In the genomic region with DNA sequence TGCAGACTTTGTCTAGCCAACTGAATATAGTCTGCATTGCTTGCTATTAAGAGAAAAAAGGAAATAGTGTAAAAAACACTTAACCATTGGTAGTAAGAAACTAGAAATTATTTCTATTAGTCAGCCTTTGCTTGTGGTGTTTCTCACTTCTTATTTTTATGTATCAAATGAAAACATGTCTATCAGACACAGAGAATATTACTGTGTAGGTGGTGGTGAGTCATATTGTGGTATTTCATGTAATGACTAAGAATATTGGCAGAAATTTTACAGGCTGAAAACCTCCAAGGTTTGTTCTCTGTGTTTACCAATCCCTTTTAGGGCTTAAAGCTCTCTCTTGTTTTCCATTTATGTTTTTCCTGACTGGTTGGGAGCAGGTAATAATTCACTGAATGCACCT, we compare ENCODE assay signal across 7 cellular contexts.
DNase-seq lines count a peak whose midpoint lies in the region; ATAC-seq and TF ChIP-seq lines count a peak whose summit lies in the region.

No MANE protein-coding gene starts in this region.

- no peak overlapping the region for H3K4me2 ChIP-seq in parathyroid adenoma (ENCODE audit: low read length)

- H3K27me3 ChIP-seq in parathyroid adenoma (ENCODE audit: control insufficient read depth, insufficient read depth, low read length), result no peaks in the 10 kb centered on the region

- peak; percentile 89 for DNase-seq in HFFc6
- peak; percentile 24 for DNase-seq in NCI-H2029 treated with DMSO at 0.1 percent for 48 hours (lab: John Stamatoyannopoulos, UW)
- peak; percentile 93 for DNase-seq in choroid plexus epithelial cell (ENCODE audit: low read depth)
- no peak for DNase-seq in ureter (ENCODE audit: low spot score)
- DNase-seq in activated CD4-positive, alpha-beta T cell treated with anti-CD3 and anti-CD28 coated beads, Interleukin-2, amount 10 ng/mL, durations not matched to agents 7 days and 5 days, result no peak

- no peak overlapping the region for H3K9ac ChIP-seq in parathyroid adenoma

- H3K36me3 ChIP-seq in parathyroid adenoma (ENCODE audit: control insufficient read depth, insufficient read depth, low read length), result no peaks in the 10 kb centered on the region

- H3K36me3 Mint-ChIP-seq in HFFc6 (ENCODE audit: low read depth), result no peaks in the 10 kb centered on the region
- H3K36me3 Mint-ChIP-seq in activated CD4-positive, alpha-beta T cell treated with anti-CD3 and anti-CD28 coated beads, Interleukin-2, amount 10 ng/mL, durations not matched to agents 7 days and 5 days (ENCODE audit: low read depth), result no peaks in the 10 kb centered on the region

- H2AFZ ChIP-seq in parathyroid adenoma, result no peak overlapping the region

- peaks cover 80% of the 10 kb centered on the region for H3K4me1 Mint-ChIP-seq in HFFc6 (ENCODE audit: low read depth)
- H3K4me1 Mint-ChIP-seq in activated CD4-positive, alpha-beta T cell treated with anti-CD3 and anti-CD28 coated beads, Interleukin-2, amount 10 ng/mL, durations not matched to agents 7 days and 5 days, result peaks cover 23% of the 10 kb centered on the region

- peak overlapping the region; percentile 5 for H3K27ac ChIP-seq in parathyroid adenoma

- H3K79me2 ChIP-seq in parathyroid adenoma, result peaks cover 3% of the 10 kb centered on the region

- H3K27ac Mint-ChIP-seq in HFFc6, result peak overlapping the region; percentile 40; the same call in 1 of the 2 replicates
- no peak overlapping the region for H3K27ac Mint-ChIP-seq in activated CD4-positive, alpha-beta T cell treated with anti-CD3 and anti-CD28 coated beads, Interleukin-2, amount 10 ng/mL, durations not matched to agents 7 days and 5 days

- H3K4me3 Mint-ChIP-seq in HFFc6, result peak overlapping the region; percentile 37
- no peak overlapping the region for H3K4me3 Mint-ChIP-seq in activated CD4-positive, alpha-beta T cell treated with anti-CD3 and anti-CD28 coated beads, Interleukin-2, amount 10 ng/mL, durations not matched to agents 7 days and 5 days

- no peaks in the 10 kb centered on the region for H3K9me3 Mint-ChIP-seq in HFFc6
- no peaks in the 10 kb centered on the region for H3K9me3 Mint-ChIP-seq in activated CD4-positive, alpha-beta T cell treated with anti-CD3 and anti-CD28 coated beads, Interleukin-2, amount 10 ng/mL, durations not matched to agents 7 days and 5 days

- H3K27me3 Mint-ChIP-seq in HFFc6 (ENCODE audit: insufficient read depth), result no peaks in the 10 kb centered on the region; the same call in 1 of the 2 replicates
- no peaks in the 10 kb centered on the region for H3K27me3 Mint-ChIP-seq in activated CD4-positive, alpha-beta T cell treated with anti-CD3 and anti-CD28 coated beads, Interleukin-2, amount 10 ng/mL, durations not matched to agents 7 days and 5 days

- H3K4me3 ChIP-seq in choroid plexus epithelial cell (ENCODE audit: low read depth, low read length), result no peak overlapping the region
- no peak overlapping the region for H3K4me3 ChIP-seq in parathyroid adenoma (ENCODE audit: low read depth, low read length)

- TF ChIP-seq CTCF in HFFc6 (IDR thresholded peaks at IDR 0.05) (no peak), choroid plexus epithelial cell (conservative IDR thresholded peaks at IDR 0.05; ENCODE audit: low read depth, low read length) (no peak), parathyroid adenoma (IDR thresholded peaks at IDR 0.05) (no peak)

- POLR2A ChIA-PET in activated CD4-positive, alpha-beta T cell treated with anti-CD3 and anti-CD28 coated beads, Interleukin-2, amount 10 ng/mL, durations not matched to agents 7 days and 5 days (lab: Charles Lee), result no interaction called here

- peaks cover 27% of the 10 kb centered on the region for H3K4me1 ChIP-seq in parathyroid adenoma

- ATAC-seq in GM18517 (IDR thresholded peaks at IDR 0.05; ENCODE audit: unreplicated experiment), result peak; percentile 92

- CTCF ChIA-PET in activated CD4-positive, alpha-beta T cell treated with anti-CD3 and anti-CD28 coated beads, Interleukin-2, amount 10 ng/mL, durations not matched to agents 7 days and 5 days (lab: Charles Lee), result interaction anchor here (1.0 to 1.5 kb wide), 2 partner anchors 9 to 16 kb away, joined by 3 read pairs; no protein-coding TSS in a partner anchor

- H3K9me3 ChIP-seq in parathyroid adenoma (ENCODE audit: control insufficient read depth, low read length), result no peaks in the 10 kb centered on the region

Comparison
In these comparisons a context has a peak if more than half of its experiments do, and no peak if none do; other contexts are left out.
1. DNase-seq: peak in HFFc6 (single experiment), NCI-H2029 treated with DMSO at 0.1 percent for 48 hours (single experiment) and choroid plexus epithelial cell (single experiment); none in ureter (single experiment) and activated CD4-positive, alpha-beta T cell treated with anti-CD3 and anti-CD28 coated beads, Interleukin-2, amount 10 ng/mL, durations not matched to agents 7 days and 5 days (single experiment).